8 cellular contexts compared by ENCODE assay signal in genomic region chr17:15262291-15263205, GRCh38. TPM values are rescaled to one million over a fixed set of nuclear protein-coding genes. Genes with fewer than 3 reads are reported as not detected.
DNase-seq lines count a peak whose midpoint lies in the region; ATAC-seq and TF ChIP-seq lines count a peak whose summit lies in the region.

No MANE protein-coding gene starts in this region.

- H3K4me3 ChIP-seq in ACC112 (ENCODE audit: low read depth, low read length) (peak overlapping the region; percentile 92), right atrium auricular region (peak overlapping the region; percentile 60 to 69)

- H3K36me3 ChIP-seq in ACC112 (ENCODE audit: insufficient read depth, low read length) (peaks cover 10% of the 10 kb centered on the region; the same call in 1 of the 2 replicates), right atrium auricular region (peaks cover 23% of the 10 kb centered on the region)

- no peak for ATAC-seq in HG03159 (IDR thresholded peaks at IDR 0.05; ENCODE audit: unreplicated experiment)
- ATAC-seq in GM19463 (IDR thresholded peaks at IDR 0.05; ENCODE audit: unreplicated experiment), result no peak

- no peaks in the 10 kb centered on the region for H3K27me3 ChIP-seq in ACC112 (ENCODE audit: insufficient read depth, low read length)
- no peaks in the 10 kb centered on the region for H3K27me3 ChIP-seq in right atrium auricular region

- DNase-seq in HT1080 (ENCODE audit: low read depth) (peak; percentile 73), right atrium auricular region (ENCODE audit: low spot score) (peak; percentile 93), posterior cingulate gyrus (peak; percentile 70 to 96 (median 80)), DMS153 (lab: John Stamatoyannopoulos, UW) (no peak)

- H3K27ac ChIP-seq in ACC112 (ENCODE audit: low read depth, low read length) (peak overlapping the region; percentile 84), angular gyrus (ENCODE audit: low read depth, low read length) (peak overlapping the region; percentile 95), right atrium auricular region (peak overlapping the region; percentile 97 to 99)

- H2AFZ ChIP-seq in ACC112 (ENCODE audit: low read length, unreplicated experiment), result peak overlapping the region; percentile 71

- TF ChIP-seq CTCF in right atrium auricular region (IDR thresholded peaks at IDR 0.05), result peak in 1 of 2 donors; percentile 68

- no peaks in the 10 kb centered on the region for H3K9me3 ChIP-seq in right atrium auricular region

- H3K4me1 ChIP-seq in ACC112 (ENCODE audit: control insufficient read depth, insufficient read depth, low read length, unreplicated experiment) (peaks cover 38% of the 10 kb centered on the region), right atrium auricular region (peaks cover 0 to 38% of the 10 kb centered on the region in 2 donors)

- peaks cover 39% of the 10 kb centered on the region for H3K79me2 ChIP-seq in ACC112 (ENCODE audit: control insufficient read depth, insufficient read depth, low read length, unreplicated experiment)

- intact Hi-C loops in posterior cingulate gyrus (cut with DNase I), result loop anchor here (2.0 to 10.0 kb wide), 2 partner anchors 112 to 194 kb away; no protein-coding TSS in a partner anchor

RNA-seq across cellular contexts. Expression of gene PMP22, which starts 2.6 kb away (rescaled TPM):
- total RNA-seq in HT1080 (2014; rRNA removed; shearing (Covaris generic)), result 20.8 and 23.6 TPM in 2 replicates
- 23.7 and 24.8 TPM in 2 replicates for polyA plus RNA-seq in HT1080 (2015; cell fraction: cytosol; rRNA removed)
- 15.1 and 15.2 TPM in 2 replicates for polyA plus RNA-seq in HT1080 (2015; cell fraction: nucleus; rRNA removed)
- total RNA-seq in right atrium auricular region, result 100 to 1,000 TPM; 160 to 164 TPM
